Comparison of ENCODE assay signal across 24 cellular contexts in genomic region chr17:57048096-57048495, GRCh38.
"Had no signal": no experiment of that assay in that cellular context is flagged by ENCODE, and none has a peak within 500 bp of the region (broad histone marks: within the 10 kb centered on the region; RNA-seq: fewer than 3 reads in every experiment).

No MANE protein-coding gene starts in this region.

- H3K36me3 ChIP-seq: brain microvascular endothelial cell, Peyer's patch had no signal

- H3K27ac ChIP-seq: brain microvascular endothelial cell, Peyer's patch, VCaP had no signal

- ATAC-seq: activated T-cell treated with anti-CD3 and anti-CD28 coated beads, Interleukin-2, amount 50 U/mL, for 4 hours had no signal

- H3K4me3 ChIP-seq: Peyer's patch had no signal

- H3K27ac Mint-ChIP-seq: activated CD4-positive, alpha-beta memory T cell treated with anti-CD3 and anti-CD28 coated beads for 36 hours; activated CD4-positive, alpha-beta T cell treated with anti-CD3 and anti-CD28 coated beads, Interleukin-2, amount 10 ng/mL, durations not matched to agents 7 days and 5 days; activated naive CD4-positive, alpha-beta T cell treated with anti-CD3 and anti-CD28 coated beads for 36 hours; activated naive CD8-positive, alpha-beta T cell treated with anti-CD3 and anti-CD28 coated beads for 36 hours had no signal

- H3K4me3 Mint-ChIP-seq: activated CD4-positive, alpha-beta memory T cell treated with anti-CD3 and anti-CD28 coated beads for 36 hours; activated CD4-positive, alpha-beta T cell treated with anti-CD3 and anti-CD28 coated beads, Interleukin-2, amount 10 ng/mL, durations not matched to agents 7 days and 5 days; activated naive CD4-positive, alpha-beta T cell treated with anti-CD3 and anti-CD28 coated beads for 36 hours; activated naive CD8-positive, alpha-beta T cell treated with anti-CD3 and anti-CD28 coated beads for 36 hours; activated T-cell treated with anti-CD3 and anti-CD28 coated beads, Interleukin-2, amount 50 U/mL, for 4 hours had no signal

- DNase-seq: activated CD4-positive, alpha-beta memory T cell treated with anti-CD3 and anti-CD28 coated beads for 36 hours; activated CD4-positive, alpha-beta T cell treated with anti-CD3 and anti-CD28 coated beads, Interleukin-2, amount 10 ng/mL, durations not matched to agents 7 days and 5 days; activated CD4-positive, CD25-positive, alpha-beta regulatory T cell; activated CD8-positive, alpha-beta memory T cell treated with anti-CD3 and anti-CD28 coated beads for 24 hours; activated effector memory CD4-positive, alpha-beta T cell treated with anti-CD3 and anti-CD28 coated beads, Interleukin-2, amount 50 U/mL, for 16 hours; activated naive CD4-positive, alpha-beta T cell treated with anti-CD3 and anti-CD28 coated beads for 36 hours; activated naive CD8-positive, alpha-beta T cell treated with anti-CD3 and anti-CD28 coated beads for 36 hours; activated T-cell treated with anti-CD3 and anti-CD28 coated beads, Interleukin-2, amount 50 U/mL, for 4 hours; brain microvascular endothelial cell; caudate nucleus; KG1; NCI-H1092 treated with DMSO at 0.1 percent for 48 hours; NCI-H1417 treated with DMSO at 0.1 percent for 48 hours; NCI-H1694; NCI-H2029; NCI-H2107; NCI-H2171 treated with DMSO at 0.1 percent for 48 hours; NCI-H226; NCI-H774; NK-92 treated with Interleukin-12 subunit alpha and Interleukin-12 subunit beta, amount 100 ng/mL, for 24 hours; Peyer's patch; SHP77 treated with DMSO at 0.1 percent for 48 hours; T1000 had no signal

- H3K36me3 Mint-ChIP-seq: activated CD4-positive, alpha-beta memory T cell treated with anti-CD3 and anti-CD28 coated beads for 36 hours; activated naive CD8-positive, alpha-beta T cell treated with anti-CD3 and anti-CD28 coated beads for 36 hours had no signal

- H3K9me3 ChIP-seq: Peyer's patch had no signal
